In genomic region chr22:50218153-50218995, GRCh38 we compare ENCODE assay signal across 10 cellular contexts. TPM values are rescaled to one million over a fixed set of nuclear protein-coding genes. Genes with fewer than 3 reads are reported as not detected.
A peak's percentile ranks its signal among the peaks of the same experiment; 100 is the strongest.
DNase-seq lines count a peak whose midpoint lies in the region; ATAC-seq, FAIRE-seq and TF ChIP-seq lines count a peak whose summit lies in the region.
"Had no signal": no experiment of that assay in that cellular context is flagged by ENCODE, and none has a peak within 500 bp of the region (broad histone marks: within the 10 kb centered on the region; RNA-seq: fewer than 3 reads in every experiment).

No MANE protein-coding gene starts in this region.

- FAIRE-seq in H54 (lab: Jason Lieb, UNC), result no peak

- peak; percentile 71 for DNase-seq in COLO668 (lab: John Stamatoyannopoulos, UW; ENCODE audit: unreplicated experiment)
- DNase-seq in NCI-H345 treated with DMSO at 0.1 percent for 48 hours (lab: John Stamatoyannopoulos, UW; ENCODE audit: unreplicated experiment), result peak; percentile 5
- peak; percentile 73 for DNase-seq in left lobe of liver (ENCODE audit: low spot score)
- no peak for DNase-seq in H54 (ENCODE audit: insufficient read length, low spot score)
- no peak for DNase-seq in MV-4-11 (lab: John Stamatoyannopoulos, UW)
- DNase-seq: AML-193, DND-41, SW 1271 had no signal

- no peak for TF ChIP-seq POLR2A in H54 (IDR thresholded peaks at IDR 0.05; ENCODE audit: low read depth, low read length)

- ATAC-seq in left lobe of liver (peak; percentile 29), GM21786 (IDR thresholded peaks at IDR 0.05; ENCODE audit: unreplicated experiment) (no peak)
- ATAC-seq: natural killer cell treated with Interleukin-12 subunit alpha and Interleukin-12 subunit beta and Interleukin-15 and Interleukin-18, amount 100 ng/mL, for 72 hours had no signal

RNA-seq across cellular contexts. Expression of gene SELENOO, which starts 17.6 kb away (rescaled TPM):
- 85.2 TPM for total RNA-seq in left lobe of liver

RNA-seq across cellular contexts. Expression of gene TUBGCP6, which starts 26.4 kb away (rescaled TPM):
- 21.3 TPM for total RNA-seq in left lobe of liver

RNA-seq across cellular contexts. Expression of gene TRABD, which starts 32.7 kb away (rescaled TPM):
- total RNA-seq in left lobe of liver, result 25.9 TPM

RNA-seq across cellular contexts. Expression of gene HDAC10, which starts 32.7 kb away (rescaled TPM):
- 33.3 TPM for total RNA-seq in left lobe of liver

RNA-seq across cellular contexts. Expression of gene MAPK12, which starts 43.1 kb away (rescaled TPM):
- 5.0 TPM for total RNA-seq in left lobe of liver

Comparison
In these comparisons a context has a peak if more than half of its experiments do, and no peak if none do; other contexts are left out.
1. DNase-seq: peak in COLO668 (single experiment), NCI-H345 treated with DMSO at 0.1 percent for 48 hours (single experiment) and left lobe of liver (single experiment); none in H54 (single experiment) and MV-4-11 (single experiment).